ENCODE assay signal across 9 cellular contexts in the genomic region with DNA sequence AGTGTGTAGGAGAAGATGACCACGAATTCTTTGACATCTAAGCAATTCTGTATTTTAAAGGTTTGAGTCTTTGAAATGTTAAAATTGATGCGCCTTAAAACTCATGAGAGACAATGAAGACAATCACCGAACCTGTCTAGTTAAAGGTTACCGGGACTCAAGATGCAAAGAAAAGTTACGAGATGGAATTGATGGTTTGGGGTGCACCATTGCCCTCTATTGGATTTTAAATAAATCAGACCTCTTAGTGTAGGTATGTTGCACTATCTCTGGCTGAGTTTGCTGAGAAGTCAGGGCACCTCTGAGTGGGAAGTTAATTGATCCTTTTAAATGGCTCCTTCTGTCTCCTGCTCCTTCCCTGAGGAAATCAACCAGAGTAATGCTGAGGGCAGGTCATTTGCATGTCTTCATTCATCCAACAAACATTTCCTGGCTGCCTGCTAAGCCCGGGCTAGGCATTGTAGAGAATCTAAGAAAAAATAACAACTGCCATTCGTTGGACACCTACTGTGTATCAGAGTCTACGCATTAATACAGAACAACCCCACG. TPM values are rescaled to one million over a fixed set of nuclear protein-coding genes. Genes with fewer than 3 reads are reported as not detected.
DNase-seq lines count a peak whose midpoint lies in the region; ATAC-seq, FAIRE-seq and TF ChIP-seq lines count a peak whose summit lies in the region.
"Had no signal": no experiment of that assay in that cellular context is flagged by ENCODE, and none has a peak within 500 bp of the region (broad histone marks: within the 10 kb centered on the region; RNA-seq: fewer than 3 reads in every experiment).

No MANE protein-coding gene starts in this region.

- peaks cover 16% of the 10 kb centered on the region for H3K27me3 ChIP-seq in astrocyte (ENCODE audit: insufficient read depth, low read length)

- TF ChIP-seq CTCF in astrocyte (IDR thresholded peaks at IDR 0.05; ENCODE audit: insufficient read depth, low read depth, low read length), result no peak

- H4K20me1 ChIP-seq in astrocyte (ENCODE audit: insufficient read depth, low read length), result no peaks in the 10 kb centered on the region

- no peaks in the 10 kb centered on the region for H3K9me3 ChIP-seq in astrocyte (ENCODE audit: insufficient read depth, low read depth, low read length)

- H3K36me3 Mint-ChIP-seq in activated T-cell treated with anti-CD3 and anti-CD28 coated beads, Interleukin-2, amount 50 U/mL, for 24 hours (ENCODE audit: low read depth), result no peaks in the 10 kb centered on the region
- no peaks in the 10 kb centered on the region for H3K36me3 Mint-ChIP-seq in astrocyte (ENCODE audit: low read depth, unreplicated experiment)
- no peaks in the 10 kb centered on the region for H3K36me3 Mint-ChIP-seq in stimulated activated naive B cell treated with anti-CD40 and anti-IgM and Interleukin-4, amounts not matched to agents 10 μg/mL and 1 μg/mL and 100 μg/mL, for 72 hours

- H3K9me3 Mint-ChIP-seq in activated T-cell treated with anti-CD3 and anti-CD28 coated beads, Interleukin-2, amount 50 U/mL, for 24 hours, result no peaks in the 10 kb centered on the region
- no peaks in the 10 kb centered on the region for H3K9me3 Mint-ChIP-seq in astrocyte (ENCODE audit: unreplicated experiment)
- H3K9me3 Mint-ChIP-seq in stimulated activated naive B cell treated with anti-CD40 and anti-IgM and Interleukin-4, amounts not matched to agents 10 μg/mL and 1 μg/mL and 100 μg/mL, for 72 hours, result no peaks in the 10 kb centered on the region

- H3K4me1 Mint-ChIP-seq in activated T-cell treated with anti-CD3 and anti-CD28 coated beads, Interleukin-2, amount 50 U/mL, for 24 hours (ENCODE audit: low read depth), result peaks cover 95% of the 10 kb centered on the region
- peaks cover 10% of the 10 kb centered on the region for H3K4me1 Mint-ChIP-seq in astrocyte (ENCODE audit: low read depth, unreplicated experiment)
- peaks cover 27 to 83% of the 10 kb centered on the region in 2 donors for H3K4me1 Mint-ChIP-seq in stimulated activated naive B cell treated with anti-CD40 and anti-IgM and Interleukin-4, amounts not matched to agents 10 μg/mL and 1 μg/mL and 100 μg/mL, for 72 hours

- H3K27me3 Mint-ChIP-seq in activated T-cell treated with anti-CD3 and anti-CD28 coated beads, Interleukin-2, amount 50 U/mL, for 24 hours, result no peaks in the 10 kb centered on the region
- H3K27me3 Mint-ChIP-seq in astrocyte (ENCODE audit: low read depth, unreplicated experiment), result peaks cover 9% of the 10 kb centered on the region
- no peaks in the 10 kb centered on the region for H3K27me3 Mint-ChIP-seq in stimulated activated naive B cell treated with anti-CD40 and anti-IgM and Interleukin-4, amounts not matched to agents 10 μg/mL and 1 μg/mL and 100 μg/mL, for 72 hours

- no peak overlapping the region for H3K27ac ChIP-seq in astrocyte (ENCODE audit: low read depth, low read length)
- H3K27ac ChIP-seq: KMS-11 had no signal

- no peak for FAIRE-seq in astrocyte (lab: Jason Lieb, UNC)

- H3K4me3 ChIP-seq in astrocyte (ENCODE audit: insufficient read depth, low read depth, low read length), result no peak overlapping the region

- no peaks in the 10 kb centered on the region for H3K4me1 ChIP-seq in astrocyte (ENCODE audit: insufficient read depth, low read length)

- DNase-seq in activated T-cell treated with anti-CD3 and anti-CD28 coated beads, Interleukin-2, amount 50 U/mL, for 24 hours, result peak; percentile 32
- DNase-seq in activated T-cell treated with anti-CD3 and anti-CD28 coated beads for 4 hours (no peak), astrocyte (ENCODE audit: low read depth) (no peak), NCI-H2227 treated with DMSO at 0.1 percent for 48 hours (lab: John Stamatoyannopoulos, UW) (no peak)
- no peak for DNase-seq in stimulated activated naive B cell treated with anti-CD40 and anti-IgM and Interleukin-4, amounts not matched to agents 10 μg/mL and 1 μg/mL and 100 μg/mL, for 72 hours
- DNase-seq: NCI-H446, occipital lobe had no signal

- no peak overlapping the region for H2AFZ ChIP-seq in astrocyte (ENCODE audit: low read depth, low read length)

- H3K36me3 ChIP-seq in astrocyte (ENCODE audit: insufficient read depth, low read length), result no peaks in the 10 kb centered on the region

- no peak overlapping the region for H3K4me2 ChIP-seq in astrocyte (ENCODE audit: low read length)
- H3K4me2 ChIP-seq: KMS-11 had no signal

- no peaks in the 10 kb centered on the region for H3K79me2 ChIP-seq in astrocyte (ENCODE audit: insufficient read depth, low read length)

- H3K9ac ChIP-seq in astrocyte (ENCODE audit: low read length), result no peak overlapping the region
- H3K9ac ChIP-seq: KMS-11 had no signal

- peak overlapping the region; percentile 40 for H3K4me3 Mint-ChIP-seq in activated T-cell treated with anti-CD3 and anti-CD28 coated beads, Interleukin-2, amount 50 U/mL, for 24 hours
- no peak overlapping the region for H3K4me3 Mint-ChIP-seq in astrocyte (ENCODE audit: unreplicated experiment)
- no peak overlapping the region for H3K4me3 Mint-ChIP-seq in stimulated activated naive B cell treated with anti-CD40 and anti-IgM and Interleukin-4, amounts not matched to agents 10 μg/mL and 1 μg/mL and 100 μg/mL, for 72 hours

- H3K27ac Mint-ChIP-seq in activated T-cell treated with anti-CD3 and anti-CD28 coated beads, Interleukin-2, amount 50 U/mL, for 24 hours, result peak overlapping the region; percentile 92
- H3K27ac Mint-ChIP-seq in astrocyte (ENCODE audit: unreplicated experiment), result peak overlapping the region; percentile 14
- H3K27ac Mint-ChIP-seq in stimulated activated naive B cell treated with anti-CD40 and anti-IgM and Interleukin-4, amounts not matched to agents 10 μg/mL and 1 μg/mL and 100 μg/mL, for 72 hours, result no peak overlapping the region

- peak; percentile 47 to 59 for ATAC-seq in stimulated activated naive B cell treated with anti-CD40 and anti-IgM and Interleukin-4, amounts not matched to agents 10 μg/mL and 1 μg/mL and 100 μg/mL, for 72 hours (replicated peaks)
- no peak for ATAC-seq in HG03175 (IDR thresholded peaks at IDR 0.05; ENCODE audit: unreplicated experiment)

RNA-seq across cellular contexts. Expression of a gene that starts 19.4 kb away (rescaled TPM):
- not detected in 2 replicates for total RNA-seq in astrocyte
- total RNA-seq: occipital lobe had no signal

RNA-seq across cellular contexts. Expression of a gene that starts 39.9 kb away (rescaled TPM):
- 0.23 and 1.2 TPM in 2 replicates for total RNA-seq in astrocyte

RNA-seq across cellular contexts. Expression of a gene that starts 47.3 kb away (rescaled TPM):
- not detected in 2 replicates for total RNA-seq in astrocyte

RNA-seq across cellular contexts. Expression of a gene that starts 53.9 kb away (rescaled TPM):
- 0.79 and 0.82 TPM in 2 replicates for total RNA-seq in astrocyte
